In the genomic region with DNA sequence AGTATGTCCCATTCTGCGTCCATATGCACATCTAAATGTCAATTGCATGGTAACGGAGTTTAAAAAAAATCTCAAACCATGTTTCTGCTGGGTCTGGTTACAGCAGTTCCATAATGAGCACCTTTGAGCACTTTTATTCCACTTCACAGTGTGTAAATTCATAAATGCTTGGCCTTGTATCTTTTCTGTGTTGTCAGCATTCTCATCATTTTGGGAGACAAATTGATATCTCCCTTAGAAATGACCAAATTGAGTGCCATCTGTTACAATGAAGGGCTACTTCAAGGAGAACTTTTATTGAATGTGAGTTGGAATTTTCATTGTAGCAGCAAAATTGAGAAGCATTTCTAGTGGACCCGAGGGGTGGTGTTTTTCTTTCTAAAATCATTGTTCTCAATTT, we compare ENCODE assay signal across 3 cellular contexts.
TF ChIP-seq lines count a peak whose summit lies in the region.

No MANE protein-coding gene starts in this region.

TF ChIP-seq in SK-N-SH, 30 proteins besides CTCF, POLR2A, EP300 and RAD21:
- TF ChIP-seq SIN3A (IDR thresholded peaks at IDR 0.05; ENCODE audit: borderline replicate concordance, low read depth, low read length) (no peak), ELF1 (IDR thresholded peaks at IDR 0.05) (no peak), FOXM1 (IDR thresholded peaks at IDR 0.05; ENCODE audit: low read depth) (no peak), NRF1 (IDR thresholded peaks at IDR 0.05; ENCODE audit: low read depth, low read length) (no peak), YY1 (IDR thresholded peaks at IDR 0.05; ENCODE audit: low read depth) (no peak), CHD2 (IDR thresholded peaks at IDR 0.05; ENCODE audit: low read length, partially characterized antibody) (no peak)
- TF ChIP-seq, protein P1, sequence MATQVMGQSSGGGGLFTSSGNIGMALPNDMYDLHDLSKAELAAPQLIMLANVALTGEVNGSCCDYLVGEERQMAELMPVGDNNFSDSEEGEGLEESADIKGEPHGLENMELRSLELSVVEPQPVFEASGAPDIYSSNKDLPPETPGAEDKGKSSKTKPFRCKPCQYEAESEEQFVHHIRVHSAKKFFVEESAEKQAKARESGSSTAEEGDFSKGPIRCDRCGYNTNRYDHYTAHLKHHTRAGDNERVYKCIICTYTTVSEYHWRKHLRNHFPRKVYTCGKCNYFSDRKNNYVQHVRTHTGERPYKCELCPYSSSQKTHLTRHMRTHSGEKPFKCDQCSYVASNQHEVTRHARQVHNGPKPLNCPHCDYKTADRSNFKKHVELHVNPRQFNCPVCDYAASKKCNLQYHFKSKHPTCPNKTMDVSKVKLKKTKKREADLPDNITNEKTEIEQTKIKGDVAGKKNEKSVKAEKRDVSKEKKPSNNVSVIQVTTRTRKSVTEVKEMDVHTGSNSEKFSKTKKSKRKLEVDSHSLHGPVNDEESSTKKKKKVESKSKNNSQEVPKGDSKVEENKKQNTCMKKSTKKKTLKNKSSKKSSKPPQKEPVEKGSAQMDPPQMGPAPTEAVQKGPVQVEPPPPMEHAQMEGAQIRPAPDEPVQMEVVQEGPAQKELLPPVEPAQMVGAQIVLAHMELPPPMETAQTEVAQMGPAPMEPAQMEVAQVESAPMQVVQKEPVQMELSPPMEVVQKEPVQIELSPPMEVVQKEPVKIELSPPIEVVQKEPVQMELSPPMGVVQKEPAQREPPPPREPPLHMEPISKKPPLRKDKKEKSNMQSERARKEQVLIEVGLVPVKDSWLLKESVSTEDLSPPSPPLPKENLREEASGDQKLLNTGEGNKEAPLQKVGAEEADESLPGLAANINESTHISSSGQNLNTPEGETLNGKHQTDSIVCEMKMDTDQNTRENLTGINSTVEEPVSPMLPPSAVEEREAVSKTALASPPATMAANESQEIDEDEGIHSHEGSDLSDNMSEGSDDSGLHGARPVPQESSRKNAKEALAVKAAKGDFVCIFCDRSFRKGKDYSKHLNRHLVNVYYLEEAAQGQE (IDR thresholded peaks at IDR 0.05; ENCODE audit: low read depth, low read length): no peak
- TF ChIP-seq, protein P2, sequence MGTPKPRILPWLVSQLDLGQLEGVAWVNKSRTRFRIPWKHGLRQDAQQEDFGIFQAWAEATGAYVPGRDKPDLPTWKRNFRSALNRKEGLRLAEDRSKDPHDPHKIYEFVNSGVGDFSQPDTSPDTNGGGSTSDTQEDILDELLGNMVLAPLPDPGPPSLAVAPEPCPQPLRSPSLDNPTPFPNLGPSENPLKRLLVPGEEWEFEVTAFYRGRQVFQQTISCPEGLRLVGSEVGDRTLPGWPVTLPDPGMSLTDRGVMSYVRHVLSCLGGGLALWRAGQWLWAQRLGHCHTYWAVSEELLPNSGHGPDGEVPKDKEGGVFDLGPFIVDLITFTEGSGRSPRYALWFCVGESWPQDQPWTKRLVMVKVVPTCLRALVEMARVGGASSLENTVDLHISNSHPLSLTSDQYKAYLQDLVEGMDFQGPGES (IDR thresholded peaks at IDR 0.05; ENCODE audit: low read depth, low read length): no peak

TF ChIP-seq in SK-N-SH treated with all-trans-retinoic acid at 6 μM for 48 hours, 23 proteins besides CTCF, POLR2A, EP300 and RAD21 (continued from another document):
- TF ChIP-seq, protein P3, sequence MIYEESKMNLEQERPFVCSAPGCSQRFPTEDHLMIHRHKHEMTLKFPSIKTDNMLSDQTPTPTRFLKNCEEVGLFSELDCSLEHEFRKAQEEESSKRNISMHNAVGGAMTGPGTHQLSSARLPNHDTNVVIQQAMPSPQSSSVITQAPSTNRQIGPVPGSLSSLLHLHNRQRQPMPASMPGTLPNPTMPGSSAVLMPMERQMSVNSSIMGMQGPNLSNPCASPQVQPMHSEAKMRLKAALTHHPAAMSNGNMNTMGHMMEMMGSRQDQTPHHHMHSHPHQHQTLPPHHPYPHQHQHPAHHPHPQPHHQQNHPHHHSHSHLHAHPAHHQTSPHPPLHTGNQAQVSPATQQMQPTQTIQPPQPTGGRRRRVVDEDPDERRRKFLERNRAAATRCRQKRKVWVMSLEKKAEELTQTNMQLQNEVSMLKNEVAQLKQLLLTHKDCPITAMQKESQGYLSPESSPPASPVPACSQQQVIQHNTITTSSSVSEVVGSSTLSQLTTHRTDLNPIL (CRISPR knock-in tag; IDR thresholded peaks at IDR 0.05; ENCODE audit: low read depth): no peak
- TF ChIP-seq ESRRG (CRISPR knock-in tag; IDR thresholded peaks at IDR 0.05) (no peak), PATZ1 (CRISPR knock-in tag; IDR thresholded peaks at IDR 0.05; ENCODE audit: borderline replicate concordance) (no peak), CSDC2 (CRISPR knock-in tag; IDR thresholded peaks at IDR 0.05) (no peak), RARB (CRISPR knock-in tag; IDR thresholded peaks at IDR 0.05) (no peak), ZNF565 (CRISPR knock-in tag; conservative IDR thresholded peaks at IDR 0.05; ENCODE audit: low read depth) (no peak), ZFP3 (CRISPR knock-in tag; IDR thresholded peaks at IDR 0.05) (no peak)
- TF ChIP-seq, protein P4, sequence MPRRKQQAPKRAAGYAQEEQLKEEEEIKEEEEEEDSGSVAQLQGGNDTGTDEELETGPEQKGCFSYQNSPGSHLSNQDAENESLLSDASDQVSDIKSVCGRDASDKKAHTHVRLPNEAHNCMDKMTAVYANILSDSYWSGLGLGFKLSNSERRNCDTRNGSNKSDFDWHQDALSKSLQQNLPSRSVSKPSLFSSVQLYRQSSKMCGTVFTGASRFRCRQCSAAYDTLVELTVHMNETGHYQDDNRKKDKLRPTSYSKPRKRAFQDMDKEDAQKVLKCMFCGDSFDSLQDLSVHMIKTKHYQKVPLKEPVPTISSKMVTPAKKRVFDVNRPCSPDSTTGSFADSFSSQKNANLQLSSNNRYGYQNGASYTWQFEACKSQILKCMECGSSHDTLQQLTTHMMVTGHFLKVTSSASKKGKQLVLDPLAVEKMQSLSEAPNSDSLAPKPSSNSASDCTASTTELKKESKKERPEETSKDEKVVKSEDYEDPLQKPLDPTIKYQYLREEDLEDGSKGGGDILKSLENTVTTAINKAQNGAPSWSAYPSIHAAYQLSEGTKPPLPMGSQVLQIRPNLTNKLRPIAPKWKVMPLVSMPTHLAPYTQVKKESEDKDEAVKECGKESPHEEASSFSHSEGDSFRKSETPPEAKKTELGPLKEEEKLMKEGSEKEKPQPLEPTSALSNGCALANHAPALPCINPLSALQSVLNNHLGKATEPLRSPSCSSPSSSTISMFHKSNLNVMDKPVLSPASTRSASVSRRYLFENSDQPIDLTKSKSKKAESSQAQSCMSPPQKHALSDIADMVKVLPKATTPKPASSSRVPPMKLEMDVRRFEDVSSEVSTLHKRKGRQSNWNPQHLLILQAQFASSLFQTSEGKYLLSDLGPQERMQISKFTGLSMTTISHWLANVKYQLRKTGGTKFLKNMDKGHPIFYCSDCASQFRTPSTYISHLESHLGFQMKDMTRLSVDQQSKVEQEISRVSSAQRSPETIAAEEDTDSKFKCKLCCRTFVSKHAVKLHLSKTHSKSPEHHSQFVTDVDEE (CRISPR knock-in tag; IDR thresholded peaks at IDR 0.05): no peak

TF ChIP-seq in IMR-90, 13 proteins besides CTCF, POLR2A, EP300 and RAD21:
- TF ChIP-seq MAFK (IDR thresholded peaks at IDR 0.05; ENCODE audit: low read depth, low read length) (peak; percentile 61), NFE2L2 (IDR thresholded peaks at IDR 0.05; ENCODE audit: low read depth, low read length) (no peak)
TF ChIP-seq in IMR-90: peak in this region for 1.
